Comparison of ENCODE assay signal across 5 cellular contexts in the genomic region with DNA sequence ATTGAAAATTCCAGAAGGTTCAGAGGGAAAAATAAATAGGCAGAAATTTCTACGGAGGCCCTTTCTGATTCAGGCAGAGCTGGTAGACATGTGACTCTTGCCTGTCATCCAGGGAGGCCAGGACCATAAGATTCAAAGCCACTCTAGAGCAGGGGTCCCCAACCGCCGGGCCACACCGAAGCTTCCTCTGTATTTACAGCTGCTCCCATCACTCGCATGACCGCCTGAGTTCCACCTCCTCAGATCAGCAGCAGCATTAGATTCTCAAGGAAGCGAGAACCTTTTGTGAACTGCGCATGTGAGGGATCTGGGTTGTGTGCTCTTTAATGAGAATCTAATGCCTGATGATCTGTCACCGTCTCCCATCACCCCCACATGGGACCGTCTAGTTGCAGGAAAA.
"Had no signal": no experiment of that assay in that cellular context is flagged by ENCODE, and none has a peak within 500 bp of the region (broad histone marks: within the 10 kb centered on the region; RNA-seq: fewer than 3 reads in every experiment).

No MANE protein-coding gene starts in this region.

- H3K4me3 ChIP-seq: GM23338 had no signal

- ATAC-seq: GM23338, HepG2 had no signal

- H3K27ac ChIP-seq: HL-60 had no signal

- DNase-seq: H9, HCEC 1CT had no signal
